In genomic region chr1:85554630-85555327, GRCh38 we compare ENCODE assay signal across 18 cellular contexts. TPM values are rescaled to one million over a fixed set of nuclear protein-coding genes. Genes with fewer than 3 reads are reported as not detected.
DNase-seq lines count a peak whose midpoint lies in the region; ATAC-seq, FAIRE-seq and TF ChIP-seq lines count a peak whose summit lies in the region.
"Had no signal": no experiment of that assay in that cellular context is flagged by ENCODE, and none has a peak within 500 bp of the region (broad histone marks: within the 10 kb centered on the region; RNA-seq: fewer than 3 reads in every experiment).

No MANE protein-coding gene starts in this region.

- DNase-seq in H54 (ENCODE audit: insufficient read length, low spot score) (no peak), WTC11 (ENCODE audit: low spot score) (no peak), fibroblast of peridontal ligament (ENCODE audit: extremely low read depth) (peak; percentile 80), gastrocnemius medialis (no peak), glutamatergic neuron (no peak), cerebellum (ENCODE audit: low spot score) (no peak)
- DNase-seq in central memory CD4-positive, alpha-beta T cell = no peak
- DNase-seq: DMS79 treated with DMSO at 0.1 percent for 48 hours, head of caudate nucleus, kidney glomerular epithelial cell, NCI-H1105 treated with DMSO at 0.1 percent for 48 hours, NCI-H345 had no signal

- TF ChIP-seq POLR2A in H54 (IDR thresholded peaks at IDR 0.05; ENCODE audit: low read depth, low read length) = no peak
- no peak for TF ChIP-seq POLR2A in gastrocnemius medialis (IDR thresholded peaks at IDR 0.05)

- TF ChIP-seq CTCF in WTC11 (IDR thresholded peaks at IDR 0.05) (no peak), gastrocnemius medialis (IDR thresholded peaks at IDR 0.05 in 4 of 5, conservative IDR thresholded peaks at IDR 0.05 in 1 of 5) (no peak), glutamatergic neuron (IDR thresholded peaks at IDR 0.05; ENCODE audit: partially characterized antibody, unreplicated experiment) (no peak)

- H3K27me3 ChIP-seq in gastrocnemius medialis = no peaks in the 10 kb centered on the region

- H3K4me3 Mint-ChIP-seq in WTC11 (no peak overlapping the region), glutamatergic neuron (ENCODE audit: unreplicated experiment) (no peak overlapping the region)
- H3K4me3 Mint-ChIP-seq: activated naive CD8-positive, alpha-beta T cell; IgD-negative memory B cell had no signal

- H3K9me3 Mint-ChIP-seq in WTC11 = peaks cover 12% of the 10 kb centered on the region
- no peaks in the 10 kb centered on the region for H3K9me3 Mint-ChIP-seq in glutamatergic neuron (ENCODE audit: unreplicated experiment)

- peaks cover 9% of the 10 kb centered on the region for H3K36me3 Mint-ChIP-seq in WTC11
- H3K36me3 Mint-ChIP-seq in glutamatergic neuron (ENCODE audit: unreplicated experiment) = peaks cover 6% of the 10 kb centered on the region

- in situ Hi-C loops in gastrocnemius medialis (cut with MboI; ENCODE audit: low sequenced_read_pairs in 4 of 4) = no loop called here

- H3K4me1 Mint-ChIP-seq in WTC11 (peaks cover 8% of the 10 kb centered on the region), glutamatergic neuron (ENCODE audit: low read depth, unreplicated experiment) (no peaks in the 10 kb centered on the region)
- H3K4me1 Mint-ChIP-seq: IgD-negative memory B cell had no signal

- H3K4me1 ChIP-seq in gastrocnemius medialis = peaks cover 15 to 38% of the 10 kb centered on the region in 2 donors
- H3K4me1 ChIP-seq: prostate gland had no signal

- H3K27ac Mint-ChIP-seq in WTC11 = no peak overlapping the region
- H3K27ac Mint-ChIP-seq in glutamatergic neuron (ENCODE audit: unreplicated experiment) = no peak overlapping the region
- H3K27ac Mint-ChIP-seq: activated naive CD8-positive, alpha-beta T cell; IgD-negative memory B cell had no signal

- intact Hi-C loops in gastrocnemius medialis (cut with DNase I; ENCODE audit: low total_unique reads) = no loop called here

- POLR2A ChIA-PET in WTC11 (lab: Charles Lee) = interaction anchor here (0.7 kb wide), 1 partner anchor 161 kb away, joined by 6 read pairs; no protein-coding TSS in a partner anchor

- no peaks in the 10 kb centered on the region; the same call in 1 of the 2 replicates for H3K27me3 Mint-ChIP-seq in WTC11 (ENCODE audit: low read depth)
- H3K27me3 Mint-ChIP-seq in glutamatergic neuron (ENCODE audit: unreplicated experiment) = peaks cover 3% of the 10 kb centered on the region

- FAIRE-seq in H54 (lab: Jason Lieb, UNC) = peak; percentile 85
- FAIRE-seq: urothelium cell line had no signal

- H3K9me3 ChIP-seq in gastrocnemius medialis = no peaks in the 10 kb centered on the region
- H3K9me3 ChIP-seq: prostate gland had no signal

- peak overlapping the region; percentile 64 to 79 (median 74) for H3K27ac ChIP-seq in gastrocnemius medialis
- H3K27ac ChIP-seq: C4-2B, prostate gland had no signal

- H3K4me3 ChIP-seq in gastrocnemius medialis = no peak overlapping the region
- H3K4me3 ChIP-seq: prostate gland had no signal

- CTCF ChIA-PET in WTC11 (lab: Charles Lee) = no interaction called here

- ATAC-seq in WTC11 = peak; percentile 41; the same call in 1 of the 2 replicates
- ATAC-seq in gastrocnemius medialis = no peak
- no peak for ATAC-seq in HG02623 (IDR thresholded peaks at IDR 0.05; ENCODE audit: unreplicated experiment)

- H3K36me3 ChIP-seq in gastrocnemius medialis = no peaks in the 10 kb centered on the region
- H3K36me3 ChIP-seq: prostate gland had no signal

TF ChIP-seq in WTC11, 78 proteins besides CTCF, POLR2A, EP300 and RAD21 (continues in another document):
- no peak for TF ChIP-seq RORB (CRISPR knock-in tag; IDR thresholded peaks at IDR 0.05)
- TF ChIP-seq JUN (CRISPR knock-in tag; IDR thresholded peaks at IDR 0.05) = no peak
- TF ChIP-seq AR (CRISPR knock-in tag; IDR thresholded peaks at IDR 0.05) = no peak
- no peak for TF ChIP-seq MXD4 (CRISPR knock-in tag; IDR thresholded peaks at IDR 0.05; ENCODE audit: borderline replicate concordance)
- TF ChIP-seq ZBTB43 (CRISPR knock-in tag; IDR thresholded peaks at IDR 0.05) = no peak
- no peak for TF ChIP-seq AFF4 (CRISPR knock-in tag; IDR thresholded peaks at IDR 0.05; ENCODE audit: borderline replicate concordance)
- no peak for TF ChIP-seq ZNF232 (CRISPR knock-in tag; IDR thresholded peaks at IDR 0.05)
- TF ChIP-seq IRF1 (CRISPR knock-in tag; IDR thresholded peaks at IDR 0.05) = no peak
- no peak for TF ChIP-seq ETV6 (CRISPR knock-in tag; IDR thresholded peaks at IDR 0.05)
- TF ChIP-seq SMAD4 (CRISPR knock-in tag; IDR thresholded peaks at IDR 0.05) = no peak
- TF ChIP-seq USF1 (CRISPR knock-in tag; IDR thresholded peaks at IDR 0.05) = no peak

RNA-seq across cellular contexts. Expression of gene CCN1, which starts 25.8 kb away (rescaled TPM):
- total RNA-seq in WTC11 (2021) (64.1 to 91.0 TPM (median 89.9 TPM) in 3 replicates), gastrocnemius medialis (10 to 100 TPM in 3 of 4 donors, 1 to 10 TPM in 1; 5.6 to 64.3 (median 25.0) TPM), glutamatergic neuron (ENCODE audit: unreplicated experiment) (1.8 TPM), cerebellum (3.7 TPM)
